Comparison of ENCODE assay signal across 33 cellular contexts in genomic region chr9:133529874-133530273, GRCh38. TPM values are rescaled to one million over a fixed set of nuclear protein-coding genes. Genes with fewer than 3 reads are reported as not detected.
"Had no signal": no experiment of that assay in that cellular context is flagged by ENCODE, and none has a peak within 500 bp of the region (broad histone marks: within the 10 kb centered on the region; RNA-seq: fewer than 3 reads in every experiment).

No MANE protein-coding gene starts in this region.

- H3K36me3 ChIP-seq: esophagus squamous epithelium, heart right ventricle, left ventricle myocardium inferior, lower lobe of right lung, prostate gland, right atrium auricular region, sigmoid colon, spleen, tibial artery, upper lobe of left lung had no signal

- ATAC-seq: heart right ventricle; left colon; lower lobe of right lung; natural killer cell; stimulated activated memory B cell treated with anti-CD40 and anti-IgM and Interleukin-4, amounts not matched to agents 10 μg/mL and 1 μg/mL and 100 μg/mL, for 72 hours; stimulated activated naive CD8-positive, alpha-beta T cell treated with anti-CD3 and anti-CD28 coated beads, Interleukin-15, Interleukin-2, amounts not matched to agents 100 U/mL and 50 U/mL, for 24 hours had no signal

- H3K27me3 ChIP-seq: right atrium auricular region, sigmoid colon, testis had no signal

- H3K27ac Mint-ChIP-seq: natural killer cell; stimulated activated memory B cell treated with anti-CD40 and anti-IgM and Interleukin-4, amounts not matched to agents 10 μg/mL and 1 μg/mL and 100 μg/mL, for 72 hours had no signal

- DNase-seq: dermis blood vessel endothelial cell; effector memory CD4-positive, alpha-beta T cell; esophagus squamous epithelium; foreskin melanocyte; glutamatergic neuron; heart right ventricle; hippocampal formation; left colon; left ventricle myocardium inferior; lower lobe of right lung; natural killer cell; nucleus accumbens; sigmoid colon; spleen; stimulated activated CD4-positive, alpha-beta T cell treated with anti-CD3 and anti-CD28 coated beads, Interleukin-4, amount 100 ng/mL, for 4 hours; stimulated activated naive CD8-positive, alpha-beta T cell treated with anti-CD3 and anti-CD28 coated beads, Interleukin-15, Interleukin-2, amounts not matched to agents 100 U/mL and 50 U/mL, for 24 hours; substantia nigra; testis; tibial artery had no signal

- H3K4me3 Mint-ChIP-seq: natural killer cell; neural crest cell; stimulated activated memory B cell treated with anti-CD40 and anti-IgM and Interleukin-4, amounts not matched to agents 10 μg/mL and 1 μg/mL and 100 μg/mL, for 72 hours had no signal

- H3K4me3 ChIP-seq: coronary artery, esophagus squamous epithelium, heart right ventricle, left ventricle myocardium inferior, lower lobe of right lung, prostate gland, right atrium auricular region, sigmoid colon, skin epidermis, spleen, testis, tibial artery, upper lobe of left lung had no signal

- H3K27ac ChIP-seq: coronary artery, esophagus squamous epithelium, left ventricle myocardium inferior, lower lobe of right lung, prostate gland, right atrium auricular region, sigmoid colon, skin epidermis, spleen, testis, tibial artery, upper lobe of left lung had no signal

- H3K9me3 Mint-ChIP-seq: natural killer cell; neural crest cell; stimulated activated memory B cell treated with anti-CD40 and anti-IgM and Interleukin-4, amounts not matched to agents 10 μg/mL and 1 μg/mL and 100 μg/mL, for 72 hours had no signal

- H3K9me3 ChIP-seq: esophagus squamous epithelium, heart right ventricle, left ventricle myocardium inferior, lower lobe of right lung, prostate gland, right atrium auricular region, sigmoid colon, spleen, testis, tibial artery, upper lobe of left lung had no signal

- H3K36me3 Mint-ChIP-seq: natural killer cell; stimulated activated memory B cell treated with anti-CD40 and anti-IgM and Interleukin-4, amounts not matched to agents 10 μg/mL and 1 μg/mL and 100 μg/mL, for 72 hours had no signal

- FAIRE-seq: endothelial cell of umbilical vein, islet of Langerhans, urothelium cell line had no signal

RNA-seq across cellular contexts. Expression of gene ADAMTSL2, which starts 4.6 kb away (rescaled TPM):
- total RNA-seq: endothelial cell of umbilical vein, epithelial cell of proximal tubule, natural killer cell had no signal
- polyA plus RNA-seq: endothelial cell of umbilical vein had no signal

RNA-seq across cellular contexts. Expression of gene MYMK, which starts 5.1 kb away (rescaled TPM):
- total RNA-seq: dermis blood vessel endothelial cell, endothelial cell of umbilical vein, epithelial cell of proximal tubule, esophagus squamous epithelium, heart right ventricle, kidney epithelial cell, left colon, left ventricle myocardium inferior, lower lobe of right lung, mononuclear cell, natural killer cell, neural crest cell, osteocyte, prostate gland, right atrium auricular region, sigmoid colon, spleen, testis, upper lobe of left lung had no signal
- polyA plus RNA-seq: endothelial cell of umbilical vein, heart right ventricle, sigmoid colon, spleen had no signal
